21 cellular contexts compared by ENCODE assay signal in genomic region chr20:9141070-9141469, GRCh38.
"Had no signal": no experiment of that assay in that cellular context is flagged by ENCODE, and none has a peak within 500 bp of the region (broad histone marks: within the 10 kb centered on the region; RNA-seq: fewer than 3 reads in every experiment).

No MANE protein-coding gene starts in this region.

- H3K4me1 Mint-ChIP-seq: stimulated activated effector memory CD8-positive, alpha-beta T cell treated with anti-CD3 and anti-CD28 coated beads, Interleukin-12 subunit alpha, Interleukin-12 subunit beta, amount 100 ng/mL, for 72 hours had no signal

- DNase-seq: effector memory CD8-positive, alpha-beta T cell; head of caudate nucleus; kidney; left colon; left ventricle myocardium superior; mesenchymal stem cell; midbrain; occipital lobe; pancreas; right cardiac atrium; small intestine; stimulated activated CD4-positive, alpha-beta T cell treated with anti-CD3 and anti-CD28 coated beads, Interleukin-12 subunit alpha, Interleukin-12 subunit beta, amount 100 ng/mL, for 4 hours; stimulated activated CD8-positive, alpha-beta memory T cell treated with anti-CD3 and anti-CD28 coated beads, Interleukin-4, amount 100 ng/mL, for 48 hours; stimulated activated naive CD8-positive, alpha-beta T cell treated with anti-CD3 and anti-CD28 coated beads, Interleukin-15, Interleukin-2, amounts not matched to agents 100 U/mL and 50 U/mL, for 24 hours; thyroid gland had no signal

- H3K27ac Mint-ChIP-seq: dendritic cell treated with granulocyte-macrophage colony-stimulating factor and Interleukin-4, amounts not matched to agents 40 ng/mL and 50 ng/mL, for 4 days; effector memory CD8-positive, alpha-beta T cell; natural killer cell treated with Interleukin-12 subunit alpha and Interleukin-12 subunit beta and Interleukin-15 and Interleukin-18, amount 100 ng/mL, for 72 hours; progenitor cell of endocrine pancreas; stimulated activated effector memory CD8-positive, alpha-beta T cell treated with anti-CD3 and anti-CD28 coated beads, Interleukin-12 subunit alpha, Interleukin-12 subunit beta, amount 100 ng/mL, for 72 hours; type B pancreatic cell had no signal

- ATAC-seq: effector memory CD8-positive, alpha-beta T cell; gastroesophageal sphincter; left colon; left ventricle myocardium superior; natural killer cell treated with Interleukin-12 subunit alpha and Interleukin-12 subunit beta and Interleukin-15 and Interleukin-18, amount 100 ng/mL, for 72 hours; pancreas; right cardiac atrium; stimulated activated effector memory CD8-positive, alpha-beta T cell treated with anti-CD3 and anti-CD28 coated beads, Interleukin-12 subunit alpha, Interleukin-12 subunit beta, amount 100 ng/mL, for 72 hours; stimulated activated naive CD8-positive, alpha-beta T cell treated with anti-CD3 and anti-CD28 coated beads, Interleukin-15, Interleukin-2, amounts not matched to agents 100 U/mL and 50 U/mL, for 24 hours had no signal

- H3K36me3 Mint-ChIP-seq: natural killer cell treated with Interleukin-12 subunit alpha and Interleukin-12 subunit beta and Interleukin-15 and Interleukin-18, amount 100 ng/mL, for 72 hours; stimulated activated effector memory CD8-positive, alpha-beta T cell treated with anti-CD3 and anti-CD28 coated beads, Interleukin-12 subunit alpha, Interleukin-12 subunit beta, amount 100 ng/mL, for 72 hours had no signal

- H3K4me3 Mint-ChIP-seq: dendritic cell treated with granulocyte-macrophage colony-stimulating factor and Interleukin-4, amounts not matched to agents 40 ng/mL and 50 ng/mL, for 4 days; effector memory CD8-positive, alpha-beta T cell; natural killer cell treated with Interleukin-12 subunit alpha and Interleukin-12 subunit beta and Interleukin-15 and Interleukin-18, amount 100 ng/mL, for 72 hours; stimulated activated effector memory CD8-positive, alpha-beta T cell treated with anti-CD3 and anti-CD28 coated beads, Interleukin-12 subunit alpha, Interleukin-12 subunit beta, amount 100 ng/mL, for 72 hours; type B pancreatic cell had no signal

- H3K27me3 Mint-ChIP-seq: dendritic cell treated with granulocyte-macrophage colony-stimulating factor and Interleukin-4, amounts not matched to agents 40 ng/mL and 50 ng/mL, for 4 days; effector memory CD8-positive, alpha-beta T cell; progenitor cell of endocrine pancreas; type B pancreatic cell had no signal
